In the genomic region with DNA sequence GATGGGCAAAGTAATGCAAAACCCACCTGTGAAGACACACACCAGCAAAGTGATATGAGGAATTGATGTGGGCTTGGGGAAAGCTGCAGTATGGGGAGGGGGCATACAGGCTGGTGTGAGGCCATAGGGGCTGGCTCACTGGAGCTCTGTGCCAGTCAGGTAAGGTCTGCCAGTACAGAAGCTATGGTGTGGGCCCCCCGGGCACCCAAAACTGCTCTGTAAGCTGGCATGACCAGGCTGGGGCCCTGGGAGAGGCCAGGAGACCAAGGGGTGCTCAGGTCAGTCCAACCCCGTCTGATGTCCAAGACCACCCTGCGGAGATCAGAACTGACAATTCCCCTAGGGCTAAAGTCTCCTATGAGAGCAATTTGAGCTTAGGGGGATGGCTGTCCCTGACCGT, we compare ENCODE assay signal across 35 cellular contexts.
"Had no signal": no experiment of that assay in that cellular context is flagged by ENCODE, and none has a peak within 500 bp of the region (broad histone marks: within the 10 kb centered on the region; RNA-seq: fewer than 3 reads in every experiment).

No MANE protein-coding gene starts in this region.

- H3K4me1 Mint-ChIP-seq: activated B cell treated with CpG ODN at 0.5 μM for 24 hours; activated CD4-positive, alpha-beta T cell treated with anti-CD3 and anti-CD28 coated beads, Interleukin-2, amount 10 ng/mL, durations not matched to agents 24 days and 14 days; activated naive CD8-positive, alpha-beta T cell treated with anti-CD3 and anti-CD28 coated beads for 36 hours; activated T-helper 17 cell treated with anti-CD3 and anti-CD28 coated beads, Interleukin-2, amount 50 U/mL, for 72 hours; brain; central memory CD8-positive, alpha-beta T cell had no signal

- ATAC-seq: activated CD8-positive, alpha-beta T cell treated with anti-CD3 and anti-CD28 coated beads for 36 hours; activated naive CD4-positive, alpha-beta T cell treated with anti-CD3 and anti-CD28 coated beads, Interleukin-2, amount 50 U/mL, for 72 hours; activated T-cell treated with anti-CD3 and anti-CD28 coated beads, Interleukin-2, amount 50 U/mL, for 4 hours; activated T-cell treated with anti-CD3 and anti-CD28 coated beads, Interleukin-2, amount 50 U/mL, for 72 hours; activated T-helper 17 cell treated with anti-CD3 and anti-CD28 coated beads, Interleukin-2, amount 50 U/mL, for 72 hours had no signal

- H3K27me3 Mint-ChIP-seq: activated B cell treated with CpG ODN at 0.5 μM for 24 hours; activated CD4-positive, alpha-beta T cell treated with anti-CD3 and anti-CD28 coated beads, Interleukin-2, amount 10 ng/mL, durations not matched to agents 24 days and 14 days; activated CD8-positive, alpha-beta T cell treated with anti-CD3 and anti-CD28 coated beads for 36 hours; activated naive CD8-positive, alpha-beta T cell treated with anti-CD3 and anti-CD28 coated beads for 36 hours; central memory CD8-positive, alpha-beta T cell had no signal

- H3K27ac Mint-ChIP-seq: activated B cell treated with CpG ODN at 0.5 μM for 24 hours; activated CD4-positive, alpha-beta memory T cell treated with anti-CD3 and anti-CD28 coated beads for 36 hours; activated CD4-positive, alpha-beta T cell treated with anti-CD3 and anti-CD28 coated beads, Interleukin-2, amount 10 ng/mL, durations not matched to agents 24 days and 14 days; activated CD8-positive, alpha-beta T cell treated with anti-CD3 and anti-CD28 coated beads for 36 hours; activated naive CD4-positive, alpha-beta T cell treated with anti-CD3 and anti-CD28 coated beads for 36 hours; activated naive CD4-positive, alpha-beta T cell treated with anti-CD3 and anti-CD28 coated beads, Interleukin-2, amount 50 U/mL, for 72 hours; activated naive CD8-positive, alpha-beta T cell treated with anti-CD3 and anti-CD28 coated beads for 36 hours; activated T-cell treated with anti-CD3 and anti-CD28 coated beads, Interleukin-2, amount 50 U/mL, for 72 hours; activated T-helper 1 cell treated with anti-CD3 and anti-CD28 coated beads, Interleukin-12 subunit alpha, Interleukin-12 subunit beta, Interleukin-2, Interleukin-4 antibody, amounts not matched to agents 30 ng/mL and 10 ng/mL and 1 ng/mL, durations not matched to agents 14 hours and 24 hours and 36 hours; activated T-helper 17 cell treated with anti-CD3 and anti-CD28 coated beads, Interleukin-2, amount 50 U/mL, for 72 hours; brain; T-helper 1 cell treated with Interleukin-12 subunit alpha and Interleukin-12 subunit beta and Interleukin-4 antibody, amounts not matched to agents 30 μg/mL and 1 μg/mL, for 36 hours; T-helper 2 cell treated with Interferon-gamma antibody and Interleukin-4, amounts not matched to agents 5 μg/mL and 100 μg/mL, for 36 hours had no signal

- DNase-seq: activated B cell treated with CpG ODN at 0.5 μM for 24 hours; activated CD4-positive, alpha-beta memory T cell treated with anti-CD3 and anti-CD28 coated beads for 36 hours; activated CD4-positive, alpha-beta T cell treated with anti-CD3 and anti-CD28 coated beads for 4 hours; activated CD4-positive, alpha-beta T cell treated with anti-CD3 and anti-CD28 coated beads, Interleukin-2, amount 10 ng/mL, durations not matched to agents 24 days and 14 days; activated CD4-positive, alpha-beta T cell treated with anti-CD3 and anti-CD28 coated beads, Interleukin-2, amount 50 U/mL, for 1 hour; activated CD4-positive, alpha-beta T cell treated with anti-CD3 and anti-CD28 coated beads, Interleukin-2, amount 50 U/mL, for 4 hours; activated CD4-positive, CD25-positive, alpha-beta regulatory T cell treated with anti-CD3 and anti-CD28 coated beads, Interleukin-2, amount 50 U/mL, for 72 hours; activated CD8-positive, alpha-beta memory T cell treated with anti-CD3 and anti-CD28 coated beads, Interleukin-2, amount 50 U/mL, for 4 hours; activated CD8-positive, alpha-beta T cell treated with anti-CD3 and anti-CD28 coated beads for 36 hours; activated effector memory CD4-positive, alpha-beta T cell treated with anti-CD3 and anti-CD28 coated beads, Interleukin-2, amount 50 U/mL, for 16 hours; activated gamma-delta T cell treated with Interleukin-2 at 50 U/mL for 16 hours; activated naive CD4-positive, alpha-beta T cell; activated naive CD4-positive, alpha-beta T cell treated with anti-CD3 and anti-CD28 coated beads for 36 hours; activated naive CD4-positive, alpha-beta T cell treated with anti-CD3 and anti-CD28 coated beads, Interleukin-2, amount 50 U/mL, for 16 hours; activated naive CD8-positive, alpha-beta T cell treated with anti-CD3 and anti-CD28 coated beads for 36 hours; activated T-cell treated with anti-CD3 and anti-CD28 coated beads for 4 hours; activated T-cell treated with anti-CD3 and anti-CD28 coated beads, Interleukin-2, amount 50 U/mL, for 1 hour; activated T-cell treated with anti-CD3 and anti-CD28 coated beads, Interleukin-2, amount 50 U/mL, for 4 hours; activated T-cell treated with anti-CD3 and anti-CD28 coated beads, Interleukin-2, amount 50 U/mL, for 72 hours; adrenal gland; amniotic stem cell; cerebellar nuclear complex; T-helper 1 cell; T-helper 2 cell; T-helper 9 cell had no signal

- H3K4me3 Mint-ChIP-seq: activated B cell treated with CpG ODN at 0.5 μM for 24 hours; activated CD4-positive, alpha-beta memory T cell treated with anti-CD3 and anti-CD28 coated beads for 36 hours; activated CD4-positive, alpha-beta T cell treated with anti-CD3 and anti-CD28 coated beads, Interleukin-2, amount 10 ng/mL, durations not matched to agents 24 days and 14 days; activated CD8-positive, alpha-beta T cell treated with anti-CD3 and anti-CD28 coated beads for 36 hours; activated naive CD4-positive, alpha-beta T cell treated with anti-CD3 and anti-CD28 coated beads for 36 hours; activated naive CD8-positive, alpha-beta T cell treated with anti-CD3 and anti-CD28 coated beads for 36 hours; activated T-cell treated with anti-CD3 and anti-CD28 coated beads, Interleukin-2, amount 50 U/mL, for 4 hours; activated T-cell treated with anti-CD3 and anti-CD28 coated beads, Interleukin-2, amount 50 U/mL, for 72 hours; activated T-helper 1 cell treated with anti-CD3 and anti-CD28 coated beads, Interleukin-12 subunit alpha, Interleukin-12 subunit beta, Interleukin-2, Interleukin-4 antibody, amounts not matched to agents 30 ng/mL and 10 ng/mL and 1 ng/mL, durations not matched to agents 14 hours and 24 hours and 36 hours; activated T-helper 17 cell treated with anti-CD3 and anti-CD28 coated beads, Interleukin-2, amount 50 U/mL, for 72 hours; brain; central memory CD8-positive, alpha-beta T cell; T-helper 1 cell treated with Interleukin-12 subunit alpha and Interleukin-12 subunit beta and Interleukin-4 antibody, amounts not matched to agents 30 μg/mL and 1 μg/mL, for 36 hours; T-helper 2 cell treated with Interferon-gamma antibody and Interleukin-4, amounts not matched to agents 5 μg/mL and 100 μg/mL, for 36 hours had no signal

- H3K36me3 ChIP-seq: adrenal gland, ascending aorta, cardiac muscle cell had no signal

- H3K27ac ChIP-seq: adrenal gland, ascending aorta, cardiac muscle cell, VCaP had no signal

- H3K27me3 ChIP-seq: adrenal gland, ascending aorta, cardiac muscle cell had no signal

- H3K4me3 ChIP-seq: adrenal gland, ascending aorta, cardiac muscle cell had no signal

- H3K36me3 Mint-ChIP-seq: activated CD4-positive, alpha-beta memory T cell treated with anti-CD3 and anti-CD28 coated beads for 36 hours; activated naive CD8-positive, alpha-beta T cell treated with anti-CD3 and anti-CD28 coated beads for 36 hours; brain had no signal

- H3K9me3 ChIP-seq: adrenal gland had no signal

- H3K4me1 ChIP-seq: adrenal gland had no signal
